1 cellular context compared by ENCODE assay signal in the genomic region with DNA sequence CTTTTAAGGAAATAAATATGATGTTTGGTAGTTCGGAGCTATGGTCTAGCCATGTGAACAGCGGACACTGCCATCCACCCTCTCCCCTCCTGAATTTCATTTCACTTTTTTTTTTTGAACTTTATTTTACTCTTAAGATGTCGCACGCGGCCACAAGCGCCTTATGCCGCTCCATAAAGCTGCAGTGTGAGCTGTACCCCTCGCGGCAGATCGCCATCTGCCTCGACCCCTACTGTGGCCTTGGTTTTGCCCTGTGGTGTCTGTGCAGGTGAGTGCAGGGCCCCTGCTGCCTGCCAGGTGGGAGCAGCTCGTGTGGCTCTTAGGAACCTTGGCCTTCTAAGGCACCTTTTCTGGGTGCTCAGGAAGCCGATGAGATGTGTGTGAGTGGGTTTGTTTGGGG.
TF ChIP-seq lines count a peak whose summit lies in the region.

No MANE protein-coding gene starts in this region.

TF ChIP-seq in K562, 482 proteins besides CTCF, POLR2A, EP300 and RAD21:
- TF ChIP-seq, protein P1, sequence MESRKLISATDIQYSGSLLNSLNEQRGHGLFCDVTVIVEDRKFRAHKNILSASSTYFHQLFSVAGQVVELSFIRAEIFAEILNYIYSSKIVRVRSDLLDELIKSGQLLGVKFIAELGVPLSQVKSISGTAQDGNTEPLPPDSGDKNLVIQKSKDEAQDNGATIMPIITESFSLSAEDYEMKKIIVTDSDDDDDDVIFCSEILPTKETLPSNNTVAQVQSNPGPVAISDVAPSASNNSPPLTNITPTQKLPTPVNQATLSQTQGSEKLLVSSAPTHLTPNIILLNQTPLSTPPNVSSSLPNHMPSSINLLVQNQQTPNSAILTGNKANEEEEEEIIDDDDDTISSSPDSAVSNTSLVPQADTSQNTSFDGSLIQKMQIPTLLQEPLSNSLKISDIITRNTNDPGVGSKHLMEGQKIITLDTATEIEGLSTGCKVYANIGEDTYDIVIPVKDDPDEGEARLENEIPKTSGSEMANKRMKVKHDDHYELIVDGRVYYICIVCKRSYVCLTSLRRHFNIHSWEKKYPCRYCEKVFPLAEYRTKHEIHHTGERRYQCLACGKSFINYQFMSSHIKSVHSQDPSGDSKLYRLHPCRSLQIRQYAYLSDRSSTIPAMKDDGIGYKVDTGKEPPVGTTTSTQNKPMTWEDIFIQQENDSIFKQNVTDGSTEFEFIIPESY (CRISPR knock-in tag; IDR thresholded peaks at IDR 0.05), result peak; percentile 71
- TF ChIP-seq ZNF695 (CRISPR knock-in tag; IDR thresholded peaks at IDR 0.05), result no peak
TF ChIP-seq in K562: peak in this region for 1.
